ENCODE assay signal across 8 cellular contexts in the genomic region with DNA sequence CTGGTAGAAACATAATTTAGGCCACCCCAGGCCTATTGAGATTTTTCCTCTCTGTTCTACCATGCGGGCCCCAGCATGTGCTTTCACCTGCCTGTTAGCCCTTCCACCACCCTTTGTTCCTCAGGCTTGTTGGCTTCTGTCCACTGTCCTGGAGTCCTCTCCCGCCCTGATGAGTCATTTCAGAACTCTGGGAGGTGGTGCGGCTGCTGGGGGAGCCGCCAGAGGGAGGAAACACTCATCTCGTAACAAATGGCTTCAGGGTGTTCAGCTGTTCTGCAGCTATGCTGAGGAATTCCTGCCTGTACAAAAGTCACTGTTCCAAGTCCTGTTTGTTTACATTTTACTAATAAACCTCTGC. TPM values are rescaled to one million over a fixed set of nuclear protein-coding genes. Genes with fewer than 3 reads are reported as not detected.
A peak's percentile ranks its signal among the peaks of the same experiment; 100 is the strongest.
DNase-seq lines count a peak whose midpoint lies in the region; ATAC-seq and TF ChIP-seq lines count a peak whose summit lies in the region.

No MANE protein-coding gene starts in this region.

- in situ Hi-C loops in gastrocnemius medialis (cut with MboI; ENCODE audit: low sequenced_read_pairs in 4 of 4): no loop called here

- H3K4me2 ChIP-seq in hepatocyte: peak overlapping the region; percentile 15

- peak overlapping the region; percentile 70 for H3K27ac ChIP-seq in hepatocyte
- H3K27ac ChIP-seq in gastrocnemius medialis: peak overlapping the region; percentile 78 to 93 (median 84)

- peaks cover 19% of the 10 kb centered on the region for H3K4me1 ChIP-seq in hepatocyte (ENCODE audit: insufficient read depth)
- peaks cover 33 to 49% of the 10 kb centered on the region in 2 donors for H3K4me1 ChIP-seq in gastrocnemius medialis

- no peaks in the 10 kb centered on the region for H3K36me3 ChIP-seq in hepatocyte (replicated peaks; ENCODE audit: insufficient read depth, low read depth)
- no peaks in the 10 kb centered on the region for H3K36me3 ChIP-seq in gastrocnemius medialis

- H3K79me2 ChIP-seq in hepatocyte: no peaks in the 10 kb centered on the region

- no peak overlapping the region for H2AFZ ChIP-seq in hepatocyte

- no peaks in the 10 kb centered on the region for H4K20me1 ChIP-seq in hepatocyte (ENCODE audit: insufficient read depth, poor library complexity, severe bottlenecking)

- no peaks in the 10 kb centered on the region for H3K9me2 ChIP-seq in hepatocyte (replicated peaks; ENCODE audit: insufficient read depth)

- 7% methylated on average over 5 of the region's 5 CpGs for WGBS in hepatocyte (ENCODE audit: low lambda C conversion rate, missing lambda C conversion rate)

- H3K4me3 ChIP-seq in hepatocyte: no peak overlapping the region
- no peak overlapping the region for H3K4me3 ChIP-seq in gastrocnemius medialis

- DNase-seq in AG08395 (ENCODE audit: low spot score): peak; percentile 99
- DNase-seq in amniotic stem cell (lab: John Stamatoyannopoulos, UW): peak; percentile 96
- DNase-seq in hepatocyte (ENCODE audit: low spot score): peak; percentile 94
- DNase-seq in gastrocnemius medialis: peak; percentile 91 to 94
- DNase-seq in NCI-H187 (lab: John Stamatoyannopoulos, UW): no peak

- H3K9me3 ChIP-seq in hepatocyte (ENCODE audit: low read depth) (no peaks in the 10 kb centered on the region), gastrocnemius medialis (no peaks in the 10 kb centered on the region)

- TF ChIP-seq CTCF in hepatocyte (IDR thresholded peaks at IDR 0.05; ENCODE audit: poor library complexity) (peak; percentile 42), gastrocnemius medialis (IDR thresholded peaks at IDR 0.05 in 4 of 5, conservative IDR thresholded peaks at IDR 0.05 in 1 of 5) (peak; percentile 48 to 69 (median 60))

- TF ChIP-seq EP300 in Ishikawa (IDR thresholded peaks at IDR 0.05; ENCODE audit: borderline replicate concordance): no peak

- TF ChIP-seq POLR2A in gastrocnemius medialis (IDR thresholded peaks at IDR 0.05) (no peak), GM18505 (IDR thresholded peaks at IDR 0.05; ENCODE audit: borderline replicate concordance, extremely low read depth, insufficient read depth, insufficient read length) (no peak)

- ATAC-seq in gastrocnemius medialis (peak; percentile 96 to 98), HG02571 (IDR thresholded peaks at IDR 0.05; ENCODE audit: unreplicated experiment) (no peak), GM18505 (IDR thresholded peaks at IDR 0.05; ENCODE audit: unreplicated experiment) (no peak)

- H3K27me3 ChIP-seq in hepatocyte: no peaks in the 10 kb centered on the region
- H3K27me3 ChIP-seq in gastrocnemius medialis: no peaks in the 10 kb centered on the region

- no peak for TF ChIP-seq RAD21 in Ishikawa (IDR thresholded peaks at IDR 0.05; ENCODE audit: low read depth)

- intact Hi-C loops in gastrocnemius medialis (cut with DNase I; ENCODE audit: low total_unique reads): loop anchor here (1.0 to 5.0 kb wide), 4 partner anchors 10 to 61 kb away; no protein-coding TSS in a partner anchor

TF ChIP-seq in Ishikawa, 13 proteins besides CTCF, POLR2A, EP300 and RAD21:
- TF ChIP-seq, protein P1, sequence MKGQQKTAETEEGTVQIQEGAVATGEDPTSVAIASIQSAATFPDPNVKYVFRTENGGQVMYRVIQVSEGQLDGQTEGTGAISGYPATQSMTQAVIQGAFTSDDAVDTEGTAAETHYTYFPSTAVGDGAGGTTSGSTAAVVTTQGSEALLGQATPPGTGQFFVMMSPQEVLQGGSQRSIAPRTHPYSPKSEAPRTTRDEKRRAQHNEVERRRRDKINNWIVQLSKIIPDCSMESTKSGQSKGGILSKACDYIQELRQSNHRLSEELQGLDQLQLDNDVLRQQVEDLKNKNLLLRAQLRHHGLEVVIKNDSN (IDR thresholded peaks at IDR 0.05): no peak
- TF ChIP-seq, protein P2, sequence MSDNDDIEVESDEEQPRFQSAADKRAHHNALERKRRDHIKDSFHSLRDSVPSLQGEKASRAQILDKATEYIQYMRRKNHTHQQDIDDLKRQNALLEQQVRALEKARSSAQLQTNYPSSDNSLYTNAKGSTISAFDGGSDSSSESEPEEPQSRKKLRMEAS (IDR thresholded peaks at IDR 0.05): no peak
- TF ChIP-seq CEBPB (IDR thresholded peaks at IDR 0.05) (no peak), TAF1 (IDR thresholded peaks at IDR 0.05; ENCODE audit: low read depth) (no peak), FOXM1 (IDR thresholded peaks at IDR 0.05; ENCODE audit: borderline replicate concordance, low read depth) (no peak), EGR1 (IDR thresholded peaks at IDR 0.05) (no peak), TCF12 (IDR thresholded peaks at IDR 0.05; ENCODE audit: low read depth) (no peak), NFIC (IDR thresholded peaks at IDR 0.05) (peak; percentile 21; the same call in 1 of the 2 replicates)

RNA-seq across cellular contexts. Expression of a gene that starts 36.3 kb away (rescaled TPM):
- total RNA-seq in hepatocyte: 0.52 TPM in 1 of 2 replicates, not detected in the other
- polyA plus RNA-seq in hepatocyte: 0.23 TPM in 1 of 2 replicates, not detected in the other
- total RNA-seq in gastrocnemius medialis: not detected

Comparison
In these comparisons a context has a peak if more than half of its experiments do, and no peak if none do; other contexts are left out.
1. DNase-seq: peak in AG08395 (single experiment), amniotic stem cell (single experiment), hepatocyte (single experiment) and gastrocnemius medialis (2 of 2); none in NCI-H187 (0 of 2).
2. ATAC-seq: peak in gastrocnemius medialis (2 of 2); none in HG02571 (single experiment) and GM18505 (single experiment).